In the genomic region with DNA sequence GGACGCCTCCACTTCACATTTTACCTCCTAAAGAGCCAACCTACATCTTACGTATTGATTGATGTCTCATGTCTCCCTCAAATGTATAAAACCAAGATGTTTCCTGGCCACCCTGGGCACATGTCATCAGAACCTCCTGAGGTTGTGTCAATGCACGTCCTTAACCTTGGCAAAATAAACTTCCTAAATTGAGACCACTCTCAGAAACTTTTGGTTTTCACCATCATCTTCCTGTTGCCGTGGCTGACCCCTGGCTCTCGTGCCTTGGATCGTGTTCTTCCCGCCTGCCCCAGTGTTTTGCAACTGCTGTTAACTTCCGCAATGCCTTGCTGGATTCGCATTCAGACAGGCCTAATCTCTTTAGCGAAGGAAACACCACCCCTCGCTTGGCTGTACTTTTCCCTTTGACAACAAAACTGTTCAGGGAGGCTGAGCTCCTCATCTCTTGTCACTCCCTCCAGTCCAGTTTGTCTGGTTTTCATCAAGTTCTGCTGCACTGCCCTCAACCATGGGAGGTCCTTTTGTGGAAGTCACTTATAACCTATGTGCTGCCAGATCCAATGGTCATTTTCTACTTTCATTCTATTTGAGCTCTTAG, we compare ENCODE assay signal across 1 cellular context.
TF ChIP-seq lines count a peak whose summit lies in the region.

No MANE protein-coding gene starts in this region.

TF ChIP-seq in HepG2, 621 proteins besides CTCF, POLR2A, EP300 and RAD21 (continued from another document):
- TF ChIP-seq, protein P1, sequence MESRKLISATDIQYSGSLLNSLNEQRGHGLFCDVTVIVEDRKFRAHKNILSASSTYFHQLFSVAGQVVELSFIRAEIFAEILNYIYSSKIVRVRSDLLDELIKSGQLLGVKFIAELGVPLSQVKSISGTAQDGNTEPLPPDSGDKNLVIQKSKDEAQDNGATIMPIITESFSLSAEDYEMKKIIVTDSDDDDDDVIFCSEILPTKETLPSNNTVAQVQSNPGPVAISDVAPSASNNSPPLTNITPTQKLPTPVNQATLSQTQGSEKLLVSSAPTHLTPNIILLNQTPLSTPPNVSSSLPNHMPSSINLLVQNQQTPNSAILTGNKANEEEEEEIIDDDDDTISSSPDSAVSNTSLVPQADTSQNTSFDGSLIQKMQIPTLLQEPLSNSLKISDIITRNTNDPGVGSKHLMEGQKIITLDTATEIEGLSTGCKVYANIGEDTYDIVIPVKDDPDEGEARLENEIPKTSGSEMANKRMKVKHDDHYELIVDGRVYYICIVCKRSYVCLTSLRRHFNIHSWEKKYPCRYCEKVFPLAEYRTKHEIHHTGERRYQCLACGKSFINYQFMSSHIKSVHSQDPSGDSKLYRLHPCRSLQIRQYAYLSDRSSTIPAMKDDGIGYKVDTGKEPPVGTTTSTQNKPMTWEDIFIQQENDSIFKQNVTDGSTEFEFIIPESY (CRISPR knock-in tag; IDR thresholded peaks at IDR 0.05): peak; percentile 82
